8 cellular contexts compared by ENCODE assay signal in the genomic region with DNA sequence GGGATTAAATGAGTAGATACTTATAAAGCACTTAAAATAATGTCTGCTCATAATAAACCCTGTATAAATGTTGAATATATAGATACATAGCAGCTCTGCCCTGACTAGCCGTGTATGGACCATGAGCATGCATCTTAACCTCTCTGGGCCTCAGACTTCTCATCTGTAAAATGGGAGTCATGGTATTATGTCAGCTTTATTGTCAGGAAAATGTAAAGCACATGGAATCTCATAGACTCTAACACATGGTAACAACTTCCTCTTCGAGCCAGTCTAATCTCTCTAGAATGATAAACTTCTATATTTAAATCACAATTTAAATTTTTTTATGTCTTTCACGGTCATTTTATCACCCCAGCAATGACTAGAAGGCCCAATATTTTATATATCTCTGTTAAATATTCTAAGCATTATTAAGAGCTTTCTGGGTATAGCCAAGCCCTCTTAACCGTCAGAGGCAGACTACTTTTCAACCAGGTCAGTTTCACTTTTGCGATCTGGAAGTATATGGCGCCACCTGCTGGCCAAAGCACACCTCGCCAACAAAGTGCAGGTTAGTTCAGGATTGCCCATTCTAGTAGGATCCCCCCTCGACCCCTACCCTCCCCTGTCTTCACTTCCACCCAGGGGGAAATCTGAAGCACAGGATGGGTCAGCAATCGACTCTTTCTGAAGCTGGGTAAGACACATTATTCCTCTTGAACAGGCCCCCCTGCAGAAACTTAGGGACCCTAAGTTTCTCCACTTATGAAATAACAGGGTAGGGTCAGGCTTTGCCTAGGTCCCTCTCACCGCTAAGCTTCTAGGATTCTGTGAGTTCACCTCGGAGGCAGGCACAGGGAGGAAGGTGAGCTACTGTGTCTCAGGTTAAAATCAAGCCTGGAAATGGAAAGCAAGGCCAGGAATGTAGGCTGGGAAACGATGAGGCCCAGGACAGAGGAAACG.
A peak's percentile ranks its signal among the peaks of the same experiment; 100 is the strongest.
DNase-seq lines count a peak whose midpoint lies in the region; ATAC-seq lines count a peak whose summit lies in the region.

No MANE protein-coding gene starts in this region.

- DNase-seq in AML-193 (lab: John Stamatoyannopoulos, UW) (peak; percentile 79 to 83), NCI-H2196 treated with DMSO at 0.1 percent for 48 hours (lab: John Stamatoyannopoulos, UW; ENCODE audit: unreplicated experiment) (peak; percentile 66), caudate nucleus (lab: John Stamatoyannopoulos, UW) (peak in 57 of 61 donors; percentile 3 to 81 (median 41)), kidney tubule cell (ENCODE audit: low spot score) (peak; percentile 77)
- DNase-seq in activated CD4-positive, CD25-positive, alpha-beta regulatory T cell (lab: John Stamatoyannopoulos, UW), result peak; percentile 67 to 88 (median 76)
- peak; percentile 88 to 93 for DNase-seq in stimulated activated CD4-positive, alpha-beta T cell treated with anti-CD3 and anti-CD28 coated beads, Interleukin-2, amount 100 ng/mL, for 48 hours

- ATAC-seq in GM18870 (IDR thresholded peaks at IDR 0.05; ENCODE audit: unreplicated experiment), result peak; percentile 79
- ATAC-seq in HG03103 (IDR thresholded peaks at IDR 0.05; ENCODE audit: low read depth, unreplicated experiment), result peak; percentile 63

- H3K27ac ChIP-seq in caudate nucleus (ENCODE audit: low read depth, low read length), result no peak overlapping the region
